Comparison of ENCODE assay signal across 3 cellular contexts in genomic region chr10:7043051-7043653, GRCh38.
TF ChIP-seq lines count a peak whose summit lies in the region.

No MANE protein-coding gene starts in this region.

TF ChIP-seq in HEK293, 187 proteins besides CTCF, POLR2A, EP300 and RAD21:
- TF ChIP-seq ZNF677 (tag by site-specific recombination; IDR thresholded peaks at IDR 0.05) (no peak), MEIS1 (CRISPR knock-in tag; IDR thresholded peaks at IDR 0.05; ENCODE audit: borderline replicate concordance) (no peak), ZSCAN4 (tag by site-specific recombination; IDR thresholded peaks at IDR 0.05) (0 out of 2 replicates have a peak, but pooled peaks have one; percentile 49)

TF ChIP-seq in GM12878, 131 proteins besides CTCF, POLR2A, EP300 and RAD21:
- TF ChIP-seq SUPT20H (IDR thresholded peaks at IDR 0.05; ENCODE audit: borderline replicate concordance, control insufficient read depth, low read depth, low read length): no peak
- no peak for TF ChIP-seq E4F1 (IDR thresholded peaks at IDR 0.05; ENCODE audit: borderline replicate concordance, partially characterized antibody)
- no peak for TF ChIP-seq CHD2 (IDR thresholded peaks at IDR 0.05; ENCODE audit: borderline replicate concordance, low read depth, low read length)
- peak; percentile 56 for TF ChIP-seq PBX3 (IDR thresholded peaks at IDR 0.05; ENCODE audit: insufficient replicate concordance, low read depth, low read length)
- no peak for TF ChIP-seq ZNF207 (IDR thresholded peaks at IDR 0.05; ENCODE audit: borderline replicate concordance)
- TF ChIP-seq NFIC (IDR thresholded peaks at IDR 0.05; ENCODE audit: low read depth, low read length): no peak
- no peak for TF ChIP-seq TCF12 (IDR thresholded peaks at IDR 0.05; ENCODE audit: low read depth, low read length)
- TF ChIP-seq MYB (IDR thresholded peaks at IDR 0.05; ENCODE audit: borderline replicate concordance, low read depth, low read length): no peak
- TF ChIP-seq EGR1 (IDR thresholded peaks at IDR 0.05; ENCODE audit: borderline replicate concordance in 1 of 2, low read depth in 2 of 2, low read length in 2 of 2): no peak
- no peak for TF ChIP-seq YBX1 (IDR thresholded peaks at IDR 0.05)
- TF ChIP-seq SREBF2 (IDR thresholded peaks at IDR 0.05; ENCODE audit: low read length): no peak
- no peak for TF ChIP-seq KLF5 (IDR thresholded peaks at IDR 0.05; ENCODE audit: partially characterized antibody)
- no peak for TF ChIP-seq ZNF384 (IDR thresholded peaks at IDR 0.05; ENCODE audit: borderline replicate concordance, low read depth, low read length)
- TF ChIP-seq NR2C2 (IDR thresholded peaks at IDR 0.05; ENCODE audit: borderline replicate concordance, control insufficient read depth, insufficient read length, low read depth): no peak
- no peak for TF ChIP-seq HSF1 (IDR thresholded peaks at IDR 0.05; ENCODE audit: low read depth, low read length)
- TF ChIP-seq BCL3 (IDR thresholded peaks at IDR 0.05; ENCODE audit: borderline replicate concordance, insufficient read depth, low read depth, low read length, poor library complexity, severe bottlenecking): peak; percentile 95
- no peak for TF ChIP-seq NR2C1 (IDR thresholded peaks at IDR 0.05)
- TF ChIP-seq ZBED1 (IDR thresholded peaks at IDR 0.05; ENCODE audit: borderline replicate concordance): no peak

TF ChIP-seq in HepG2, 621 proteins besides CTCF, POLR2A, EP300 and RAD21:
- peak; percentile 85 for TF ChIP-seq MNT (IDR thresholded peaks at IDR 0.05)
- no peak for TF ChIP-seq SAP130 (CRISPR knock-in tag; IDR thresholded peaks at IDR 0.05; ENCODE audit: low read depth)
- TF ChIP-seq ATF7-NPFF (CRISPR knock-in tag; IDR thresholded peaks at IDR 0.05; ENCODE audit: low read depth): no peak
- TF ChIP-seq U2AF1 (optimal IDR thresholded peaks at IDR 0.05; ENCODE audit: low read depth, low read length): no peak
- no peak for TF ChIP-seq DR1 (CRISPR knock-in tag; IDR thresholded peaks at IDR 0.05)
